8 cellular contexts compared by ENCODE assay signal in genomic region chr19:1251233-1251502, GRCh38. TPM values are rescaled to one million over a fixed set of nuclear protein-coding genes. Genes with fewer than 3 reads are reported as not detected.
DNase-seq lines count a peak whose midpoint lies in the region; ATAC-seq, FAIRE-seq and TF ChIP-seq lines count a peak whose summit lies in the region.

No MANE protein-coding gene starts in this region.

- 15% methylated on average over 11 of the region's 11 CpGs for WGBS in liver
- 15% methylated on average over 9 of the region's 11 CpGs for WGBS in thyroid gland, 2 donors

- H3K27me3 ChIP-seq in bronchial epithelial cell (ENCODE audit: control insufficient read depth, insufficient read depth, low read length) (no peaks in the 10 kb centered on the region), liver (ENCODE audit: control insufficient read depth in 4 of 4, insufficient read depth in 4 of 4, low read length in 3 of 4) (no peaks in the 10 kb centered on the region), thyroid gland (no peaks in the 10 kb centered on the region)

- peak overlapping the region; percentile 90 to 97 for H3K27ac ChIP-seq in liver (ENCODE audit: low read depth in 1 of 2, low read length in 2 of 2)
- peak overlapping the region; percentile 84 to 99 (median 98) for H3K27ac ChIP-seq in thyroid gland

- TF ChIP-seq RAD21 in liver (IDR thresholded peaks at IDR 0.05) = no peak

- no peak for TF ChIP-seq CTCF in bronchial epithelial cell (IDR thresholded peaks at IDR 0.05; ENCODE audit: insufficient read depth, low read length, severe bottlenecking)
- TF ChIP-seq CTCF in liver (IDR thresholded peaks at IDR 0.05; ENCODE audit: low read depth, low read length, missing input control) = no peak
- no peak for TF ChIP-seq CTCF in thyroid gland (IDR thresholded peaks at IDR 0.05)
- no peak for TF ChIP-seq CTCF in GM13977 (IDR thresholded peaks at IDR 0.05; ENCODE audit: extremely low read depth, insufficient read depth, missing control alignments)

- H3K9me3 ChIP-seq in liver (ENCODE audit: control insufficient read depth in 4 of 4, low read length in 3 of 4) (no peaks in the 10 kb centered on the region), thyroid gland (no peaks in the 10 kb centered on the region)

- peaks cover 39% of the 10 kb centered on the region for H3K36me3 ChIP-seq in bronchial epithelial cell (ENCODE audit: control insufficient read depth, insufficient read depth, low read length)
- H3K36me3 ChIP-seq in liver (ENCODE audit: control insufficient read depth in 4 of 4, insufficient read depth in 3 of 4, low read depth in 1 of 4, low read length in 3 of 4) = peaks cover 12 to 18% (median 15%) of the 10 kb centered on the region in 4 donors
- peaks cover 40 to 42% of the 10 kb centered on the region in 2 donors for H3K36me3 ChIP-seq in thyroid gland

- no peak for TF ChIP-seq POLR2A in thyroid gland (IDR thresholded peaks at IDR 0.05)

- FAIRE-seq in bronchial epithelial cell (lab: Jason Lieb, UNC) = no peak

- intact Hi-C loops in thyroid gland (cut with DNase I) = no loop called here

- peak overlapping the region; percentile 75 for H3K4me3 ChIP-seq in bronchial epithelial cell (ENCODE audit: low read depth, low read length)
- H3K4me3 ChIP-seq in liver (ENCODE audit: low read depth in 1 of 3, low read length in 3 of 3) = peak overlapping the region; percentile 55 to 75 (median 69)
- H3K4me3 ChIP-seq in thyroid gland (replicated peaks in 1 of 3) = peak overlapping the region in 2 of 3 donors; percentile 60 to 83

- peak overlapping the region; percentile 22 to 54 for H3K9ac ChIP-seq in liver (ENCODE audit: low read depth in 1 of 2, low read length in 2 of 2)

- no peak for ATAC-seq in GM21423 (IDR thresholded peaks at IDR 0.05; ENCODE audit: unreplicated experiment)

- H3K4me1 ChIP-seq in liver (ENCODE audit: control insufficient read depth in 4 of 4, insufficient read depth in 4 of 4, low read length in 3 of 4) = peaks cover 24 to 63% (median 45%) of the 10 kb centered on the region in 4 donors
- H3K4me1 ChIP-seq in thyroid gland = peaks cover 51 to 73% of the 10 kb centered on the region in 2 donors

- in situ Hi-C loops in GM13977 (cut with MboI; ENCODE audit: low pct_unique_long_range_greater_than_20kb, low sequenced_read_pairs, unreplicated experiment) = no loop called here

- DNase-seq in NCI-H1092 treated with DMSO at 0.1 percent for 48 hours (lab: John Stamatoyannopoulos, UW) (peak; percentile 25), NCI-H1092 (lab: John Stamatoyannopoulos, UW) (no peak), NCI-H2227 (lab: John Stamatoyannopoulos, UW; ENCODE audit: unreplicated experiment) (peak; percentile 68), bronchial epithelial cell (ENCODE audit: low read depth) (peak; percentile 31), thyroid gland (peak; percentile 60 to 65), GM13977 (ENCODE audit: low spot score) (no peak)

TF ChIP-seq in liver, 16 proteins besides CTCF, POLR2A, EP300 and RAD21:
- no peak for TF ChIP-seq SP1 (IDR thresholded peaks at IDR 0.05)
- no peak for TF ChIP-seq ZBTB33 (IDR thresholded peaks at IDR 0.05)
- no peak for TF ChIP-seq HNF4A (conservative IDR thresholded peaks at IDR 0.05)
- TF ChIP-seq YY1 (IDR thresholded peaks at IDR 0.05) = no peak
- no peak for TF ChIP-seq REST (IDR thresholded peaks at IDR 0.05)
- no peak for TF ChIP-seq RXRA (IDR thresholded peaks at IDR 0.05)
- TF ChIP-seq EGR1 (IDR thresholded peaks at IDR 0.05; ENCODE audit: low read depth in 2 of 2) = no peak
- TF ChIP-seq JUND (IDR thresholded peaks at IDR 0.05) = no peak
- no peak for TF ChIP-seq FOXA1 (IDR thresholded peaks at IDR 0.05)
- TF ChIP-seq GABPA (IDR thresholded peaks at IDR 0.05 in 1 of 2, conservative IDR thresholded peaks at IDR 0.05 in 1 of 2) = no peak
- TF ChIP-seq TAF1 (conservative IDR thresholded peaks at IDR 0.05) = no peak
- TF ChIP-seq FOXA2 (IDR thresholded peaks at IDR 0.05) = no peak
- TF ChIP-seq MAX (IDR thresholded peaks at IDR 0.05) = no peak
- no peak for TF ChIP-seq HNF4G (IDR thresholded peaks at IDR 0.05)
- no peak for TF ChIP-seq ATF3 (IDR thresholded peaks at IDR 0.05)
- TF ChIP-seq NR2F2 (IDR thresholded peaks at IDR 0.05) = no peak
TF ChIP-seq in liver: peak in this region for 0.

RNA-seq across cellular contexts. Expression of gene MIDN, which starts 2.8 kb away (rescaled TPM):
- total RNA-seq in bronchial epithelial cell (15.8 and 31.1 TPM in 2 replicates), liver (10 to 100 TPM in 1 of 2 donors, 1 to 10 TPM in 1; 9.1 to 22.9 TPM), thyroid gland (10 to 100 TPM; 16.2 to 89.2 (median 17.9) TPM)
- polyA plus RNA-seq in liver = 10 to 100 TPM in 1 of 2 donors, 1 to 10 TPM in 1; 2.9 to 14.6 TPM

RNA-seq across cellular contexts. Expression of gene ATP5F1D, which starts 9.6 kb away (rescaled TPM):
- 8.7 and 14.8 TPM in 2 replicates for total RNA-seq in bronchial epithelial cell
- 10 to 100 TPM; 20.2 to 44.5 TPM for total RNA-seq in liver
- 100 to 1,000 TPM; 246 to 315 TPM for polyA plus RNA-seq in liver
- total RNA-seq in thyroid gland = 100 to 1,000 TPM in 1 of 4 donors, 10 to 100 TPM in 3; 39.2 to 182 (median 83.0) TPM

RNA-seq across cellular contexts. Expression of gene CBARP, which starts 13.4 kb away (rescaled TPM):
- 1.2 and 2.9 TPM in 2 replicates for total RNA-seq in bronchial epithelial cell
- under 1 TPM; 0.05 to 0.25 TPM for total RNA-seq in liver
- polyA plus RNA-seq in liver = under 1 TPM in 1 of 2 donors, not detected in 1; 0.06 TPM
- total RNA-seq in thyroid gland = 1 to 10 TPM in 3 of 4 donors, under 1 TPM in 1; 0.73 to 3.2 (median 1.5) TPM

RNA-seq across cellular contexts. Expression of gene CIRBP, which starts 18.0 kb away (rescaled TPM):
- total RNA-seq in bronchial epithelial cell (317 and 370 TPM in 2 replicates), liver (100 to 1,000 TPM in 1 of 2 donors, 10 to 100 TPM in 1; 80.5 to 135 TPM), thyroid gland (1,000 to 10,000 TPM in 2 of 4 donors, 100 to 1,000 TPM in 2; 679 to 1,194 (median 893) TPM)
- 100 to 1,000 TPM in 1 of 2 donors, 10 to 100 TPM in 1; 41.1 to 113 TPM for polyA plus RNA-seq in liver

RNA-seq across cellular contexts. Expression of gene FAM174C, which starts 24.2 kb away (rescaled TPM):
- 20.8 and 27.1 TPM in 2 replicates for total RNA-seq in bronchial epithelial cell
- 10 to 100 TPM; 14.6 to 15.7 TPM for total RNA-seq in liver
- 10 to 100 TPM; 51.9 to 79.8 TPM for polyA plus RNA-seq in liver
- 100 to 1,000 TPM in 1 of 4 donors, 10 to 100 TPM in 3; 50.8 to 114 (median 64.6) TPM for total RNA-seq in thyroid gland

Comparison
In these comparisons a context has a peak if more than half of its experiments do, and no peak if none do; other contexts are left out.
1. DNase-seq: peak in NCI-H1092 treated with DMSO at 0.1 percent for 48 hours (single experiment), NCI-H2227 (single experiment), bronchial epithelial cell (single experiment) and thyroid gland (2 of 2); none in NCI-H1092 (single experiment) and GM13977 (single experiment).
2. Peak in every context shown above with its lines, with median percentiles within 50 percentile points of each other: H3K4me3 ChIP-seq.